32 cellular contexts compared by ENCODE assay signal in genomic region chr9:120770923-120771322, GRCh38.
"Had no signal": no experiment of that assay in that cellular context is flagged by ENCODE, and none has a peak within 500 bp of the region (broad histone marks: within the 10 kb centered on the region; RNA-seq: fewer than 3 reads in every experiment).

No MANE protein-coding gene starts in this region.

- H3K9me3 ChIP-seq: ascending aorta, colonic mucosa, heart left ventricle, psoas muscle, sigmoid colon, suprapubic skin, tibial artery, upper lobe of right lung had no signal

- H3K4me3 Mint-ChIP-seq: activated naive CD8-positive, alpha-beta T cell; brain; effector memory CD8-positive, alpha-beta T cell; immature natural killer cell had no signal

- H3K4me1 ChIP-seq: ascending aorta, colonic mucosa, pancreas, psoas muscle, sigmoid colon, tibial artery had no signal

- H3K27me3 Mint-ChIP-seq: activated naive CD8-positive, alpha-beta T cell; brain; effector memory CD8-positive, alpha-beta T cell had no signal

- H3K27me3 ChIP-seq: ascending aorta, cardiac muscle cell, colonic mucosa, dorsolateral prefrontal cortex, heart left ventricle, pancreas, sigmoid colon, suprapubic skin, tibial artery, upper lobe of right lung had no signal

- DNase-seq: activated CD4-positive, alpha-beta T cell treated with anti-CD3 and anti-CD28 coated beads for 48 hours; activated effector memory CD4-positive, alpha-beta T cell treated with Interleukin-2 at 50 U/mL for 16 hours; activated naive CD4-positive, alpha-beta T cell treated with Interleukin-2 at 50 U/mL for 16 hours; activated T-cell treated with anti-CD3 and anti-CD28 coated beads, Interleukin-2, amount 50 U/mL, for 1 hour; cerebellar nuclear complex; colonic mucosa; dorsolateral prefrontal cortex; effector memory CD8-positive, alpha-beta T cell; erythroblast; heart left ventricle; hypothalamus; immature natural killer cell; kidney; left colon; mammary epithelial cell; nucleus accumbens; pancreas; psoas muscle; sigmoid colon; stimulated activated CD4-positive, alpha-beta T cell treated with anti-CD3 and anti-CD28 coated beads, Interleukin-2, amount 100 ng/mL, for 24 hours; stimulated activated naive CD4-positive, alpha-beta T cell; T-helper 9 cell; tibial artery; upper lobe of right lung had no signal

- H3K9me3 Mint-ChIP-seq: brain; effector memory CD8-positive, alpha-beta T cell; immature natural killer cell had no signal

- H3K27ac ChIP-seq: ascending aorta, cardiac muscle cell, colonic mucosa, dorsolateral prefrontal cortex, pancreas, psoas muscle, sigmoid colon, suprapubic skin, tibial artery, upper lobe of right lung, VCaP had no signal

- H3K4me1 Mint-ChIP-seq: brain had no signal

- H3K36me3 ChIP-seq: colonic mucosa had no signal

- ATAC-seq: effector memory CD8-positive, alpha-beta T cell; heart left ventricle; left colon; pancreas; psoas muscle; upper lobe of right lung had no signal

- H3K4me3 ChIP-seq: ascending aorta, cardiac muscle cell, colonic mucosa, dorsolateral prefrontal cortex, heart left ventricle, pancreas, psoas muscle, sigmoid colon, smooth muscle cell, suprapubic skin, tibial artery, upper lobe of right lung had no signal

- FAIRE-seq: kidney, pancreas, TTC549 had no signal

- H3K27ac Mint-ChIP-seq: activated naive CD8-positive, alpha-beta T cell; brain; effector memory CD8-positive, alpha-beta T cell; immature natural killer cell had no signal
